Comparison of ENCODE assay signal across 1 cellular context in the genomic region with DNA sequence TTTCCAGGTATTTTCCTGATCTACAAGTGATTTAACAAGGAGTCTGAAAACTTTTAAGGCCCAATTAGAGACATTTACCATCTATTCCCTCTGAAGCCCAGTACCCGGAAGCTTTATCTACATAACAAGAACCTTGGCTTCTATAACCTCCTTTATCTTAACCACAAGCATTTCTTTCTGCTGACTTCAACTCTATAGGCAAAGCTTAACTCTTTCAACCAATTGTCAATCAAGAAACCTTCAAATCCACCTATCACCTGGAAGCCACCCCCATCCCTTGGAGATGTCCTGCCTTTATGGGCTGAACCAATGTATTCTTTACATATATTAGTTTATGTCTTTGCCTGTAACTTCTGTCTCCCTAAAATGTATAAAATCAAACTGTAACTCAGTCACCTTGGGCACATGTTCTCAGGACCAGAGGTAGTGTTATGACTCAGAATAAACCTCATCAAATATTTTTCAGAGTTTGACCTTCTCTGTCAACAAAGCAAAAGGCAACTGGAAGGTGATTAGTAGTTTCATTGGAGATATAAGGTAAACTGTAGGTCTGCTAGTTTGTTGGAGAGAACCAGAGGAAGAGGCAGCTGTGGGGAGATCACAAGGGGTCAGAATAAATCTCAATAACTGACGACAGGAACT.
TF ChIP-seq lines count a peak whose summit lies in the region.

No MANE protein-coding gene starts in this region.

TF ChIP-seq in K562, 482 proteins besides CTCF, POLR2A, EP300 and RAD21:
- TF ChIP-seq HNRNPH1 (optimal IDR thresholded peaks at IDR 0.05; ENCODE audit: low read depth, low read length) = no peak
- TF ChIP-seq EHMT2 (IDR thresholded peaks at IDR 0.05) = 0 out of 2 replicates have a peak, but pooled peaks have one; percentile 18
- TF ChIP-seq FOSL1 (tag; conservative IDR thresholded peaks at IDR 0.05) = 0 out of 2 replicates have a peak, but pooled peaks have one; percentile 21
- TF ChIP-seq, protein P1, sequence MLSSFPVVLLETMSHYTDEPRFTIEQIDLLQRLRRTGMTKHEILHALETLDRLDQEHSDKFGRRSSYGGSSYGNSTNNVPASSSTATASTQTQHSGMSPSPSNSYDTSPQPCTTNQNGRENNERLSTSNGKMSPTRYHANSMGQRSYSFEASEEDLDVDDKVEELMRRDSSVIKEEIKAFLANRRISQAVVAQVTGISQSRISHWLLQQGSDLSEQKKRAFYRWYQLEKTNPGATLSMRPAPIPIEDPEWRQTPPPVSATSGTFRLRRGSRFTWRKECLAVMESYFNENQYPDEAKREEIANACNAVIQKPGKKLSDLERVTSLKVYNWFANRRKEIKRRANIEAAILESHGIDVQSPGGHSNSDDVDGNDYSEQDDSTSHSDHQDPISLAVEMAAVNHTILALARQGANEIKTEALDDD (IDR thresholded peaks at IDR 0.05) = peak; percentile 61
- TF ChIP-seq TEAD1 (CRISPR knock-in tag; IDR thresholded peaks at IDR 0.05) = 0 out of 4 replicates have a peak, but pooled peaks of 1 of the 2 experiments have one; percentile 44
- TF ChIP-seq, protein P2, sequence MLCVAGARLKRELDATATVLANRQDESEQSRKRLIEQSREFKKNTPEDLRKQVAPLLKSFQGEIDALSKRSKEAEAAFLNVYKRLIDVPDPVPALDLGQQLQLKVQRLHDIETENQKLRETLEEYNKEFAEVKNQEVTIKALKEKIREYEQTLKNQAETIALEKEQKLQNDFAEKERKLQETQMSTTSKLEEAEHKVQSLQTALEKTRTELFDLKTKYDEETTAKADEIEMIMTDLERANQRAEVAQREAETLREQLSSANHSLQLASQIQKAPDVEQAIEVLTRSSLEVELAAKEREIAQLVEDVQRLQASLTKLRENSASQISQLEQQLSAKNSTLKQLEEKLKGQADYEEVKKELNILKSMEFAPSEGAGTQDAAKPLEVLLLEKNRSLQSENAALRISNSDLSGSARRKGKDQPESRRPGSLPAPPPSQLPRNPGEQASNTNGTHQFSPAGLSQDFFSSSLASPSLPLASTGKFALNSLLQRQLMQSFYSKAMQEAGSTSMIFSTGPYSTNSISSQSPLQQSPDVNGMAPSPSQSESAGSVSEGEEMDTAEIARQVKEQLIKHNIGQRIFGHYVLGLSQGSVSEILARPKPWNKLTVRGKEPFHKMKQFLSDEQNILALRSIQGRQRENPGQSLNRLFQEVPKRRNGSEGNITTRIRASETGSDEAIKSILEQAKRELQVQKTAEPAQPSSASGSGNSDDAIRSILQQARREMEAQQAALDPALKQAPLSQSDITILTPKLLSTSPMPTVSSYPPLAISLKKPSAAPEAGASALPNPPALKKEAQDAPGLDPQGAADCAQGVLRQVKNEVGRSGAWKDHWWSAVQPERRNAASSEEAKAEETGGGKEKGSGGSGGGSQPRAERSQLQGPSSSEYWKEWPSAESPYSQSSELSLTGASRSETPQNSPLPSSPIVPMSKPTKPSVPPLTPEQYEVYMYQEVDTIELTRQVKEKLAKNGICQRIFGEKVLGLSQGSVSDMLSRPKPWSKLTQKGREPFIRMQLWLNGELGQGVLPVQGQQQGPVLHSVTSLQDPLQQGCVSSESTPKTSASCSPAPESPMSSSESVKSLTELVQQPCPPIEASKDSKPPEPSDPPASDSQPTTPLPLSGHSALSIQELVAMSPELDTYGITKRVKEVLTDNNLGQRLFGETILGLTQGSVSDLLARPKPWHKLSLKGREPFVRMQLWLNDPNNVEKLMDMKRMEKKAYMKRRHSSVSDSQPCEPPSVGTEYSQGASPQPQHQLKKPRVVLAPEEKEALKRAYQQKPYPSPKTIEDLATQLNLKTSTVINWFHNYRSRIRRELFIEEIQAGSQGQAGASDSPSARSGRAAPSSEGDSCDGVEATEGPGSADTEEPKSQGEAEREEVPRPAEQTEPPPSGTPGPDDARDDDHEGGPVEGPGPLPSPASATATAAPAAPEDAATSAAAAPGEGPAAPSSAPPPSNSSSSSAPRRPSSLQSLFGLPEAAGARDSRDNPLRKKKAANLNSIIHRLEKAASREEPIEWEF (CRISPR knock-in tag; IDR thresholded peaks at IDR 0.05) = 0 out of 2 replicates have a peak, but pooled peaks have one; percentile 13
- TF ChIP-seq CREM (IDR thresholded peaks at IDR 0.05; ENCODE audit: low read depth) = no peak
- TF ChIP-seq ZNF766 (CRISPR knock-in tag; conservative IDR thresholded peaks at IDR 0.05) = peak; percentile 45; the same call in 1 of the 2 replicates
- TF ChIP-seq GABPA (tag; conservative IDR thresholded peaks at IDR 0.05; ENCODE audit: low read depth) = peak; percentile 50; the same call in 1 of the 2 replicates
- TF ChIP-seq, protein P3, sequence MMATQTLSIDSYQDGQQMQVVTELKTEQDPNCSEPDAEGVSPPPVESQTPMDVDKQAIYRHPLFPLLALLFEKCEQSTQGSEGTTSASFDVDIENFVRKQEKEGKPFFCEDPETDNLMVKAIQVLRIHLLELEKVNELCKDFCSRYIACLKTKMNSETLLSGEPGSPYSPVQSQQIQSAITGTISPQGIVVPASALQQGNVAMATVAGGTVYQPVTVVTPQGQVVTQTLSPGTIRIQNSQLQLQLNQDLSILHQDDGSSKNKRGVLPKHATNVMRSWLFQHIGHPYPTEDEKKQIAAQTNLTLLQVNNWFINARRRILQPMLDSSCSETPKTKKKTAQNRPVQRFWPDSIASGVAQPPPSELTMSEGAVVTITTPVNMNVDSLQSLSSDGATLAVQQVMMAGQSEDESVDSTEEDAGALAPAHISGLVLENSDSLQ (IDR thresholded peaks at IDR 0.05) = peak; percentile 59
- TF ChIP-seq, protein P4, sequence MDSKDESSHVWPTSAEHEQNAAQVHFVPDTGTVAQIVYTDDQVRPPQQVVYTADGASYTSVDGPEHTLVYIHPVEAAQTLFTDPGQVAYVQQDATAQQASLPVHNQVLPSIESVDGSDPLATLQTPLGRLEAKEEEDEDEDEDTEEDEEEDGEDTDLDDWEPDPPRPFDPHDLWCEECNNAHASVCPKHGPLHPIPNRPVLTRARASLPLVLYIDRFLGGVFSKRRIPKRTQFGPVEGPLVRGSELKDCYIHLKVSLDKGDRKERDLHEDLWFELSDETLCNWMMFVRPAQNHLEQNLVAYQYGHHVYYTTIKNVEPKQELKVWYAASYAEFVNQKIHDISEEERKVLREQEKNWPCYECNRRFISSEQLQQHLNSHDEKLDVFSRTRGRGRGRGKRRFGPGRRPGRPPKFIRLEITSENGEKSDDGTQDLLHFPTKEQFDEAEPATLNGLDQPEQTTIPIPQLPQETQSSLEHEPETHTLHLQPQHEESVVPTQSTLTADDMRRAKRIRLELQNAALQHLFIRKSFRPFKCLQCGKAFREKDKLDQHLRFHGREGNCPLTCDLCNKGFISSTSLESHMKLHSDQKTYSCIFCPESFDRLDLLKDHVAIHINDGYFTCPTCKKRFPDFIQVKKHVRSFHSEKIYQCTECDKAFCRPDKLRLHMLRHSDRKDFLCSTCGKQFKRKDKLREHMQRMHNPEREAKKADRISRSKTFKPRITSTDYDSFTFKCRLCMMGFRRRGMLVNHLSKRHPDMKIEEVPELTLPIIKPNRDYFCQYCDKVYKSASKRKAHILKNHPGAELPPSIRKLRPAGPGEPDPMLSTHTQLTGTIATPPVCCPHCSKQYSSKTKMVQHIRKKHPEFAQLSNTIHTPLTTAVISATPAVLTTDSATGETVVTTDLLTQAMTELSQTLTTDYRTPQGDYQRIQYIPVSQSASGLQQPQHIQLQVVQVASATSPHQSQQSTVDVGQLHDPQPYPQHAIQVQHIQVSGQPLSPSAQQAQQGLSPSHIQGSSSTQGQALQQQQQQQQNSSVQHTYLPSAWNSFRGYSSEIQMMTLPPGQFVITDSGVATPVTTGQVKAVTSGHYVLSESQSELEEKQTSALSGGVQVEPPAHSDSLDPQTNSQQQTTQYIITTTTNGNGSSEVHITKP (IDR thresholded peaks at IDR 0.05; ENCODE audit: partially characterized antibody) = peak; percentile 60
- TF ChIP-seq TEAD4 (IDR thresholded peaks at IDR 0.05; ENCODE audit: low read length) = 0 out of 2 replicates have a peak, but pooled peaks have one; percentile 15
- TF ChIP-seq TEAD4 (CRISPR knock-in tag; IDR thresholded peaks at IDR 0.05; ENCODE audit: borderline replicate concordance) = no peak
- no peak for TF ChIP-seq ZNF24 (IDR thresholded peaks at IDR 0.05)
- peak; percentile 50; the same call in 1 of the 2 replicates for TF ChIP-seq JUND (IDR thresholded peaks at IDR 0.05; ENCODE audit: borderline replicate concordance, low read depth, low read length)
- TF ChIP-seq JUND (tag; IDR thresholded peaks at IDR 0.05; ENCODE audit: borderline replicate concordance, low read depth, low read length) = peak; percentile 42; the same call in 1 of the 3 replicates
- TF ChIP-seq, protein P5, sequence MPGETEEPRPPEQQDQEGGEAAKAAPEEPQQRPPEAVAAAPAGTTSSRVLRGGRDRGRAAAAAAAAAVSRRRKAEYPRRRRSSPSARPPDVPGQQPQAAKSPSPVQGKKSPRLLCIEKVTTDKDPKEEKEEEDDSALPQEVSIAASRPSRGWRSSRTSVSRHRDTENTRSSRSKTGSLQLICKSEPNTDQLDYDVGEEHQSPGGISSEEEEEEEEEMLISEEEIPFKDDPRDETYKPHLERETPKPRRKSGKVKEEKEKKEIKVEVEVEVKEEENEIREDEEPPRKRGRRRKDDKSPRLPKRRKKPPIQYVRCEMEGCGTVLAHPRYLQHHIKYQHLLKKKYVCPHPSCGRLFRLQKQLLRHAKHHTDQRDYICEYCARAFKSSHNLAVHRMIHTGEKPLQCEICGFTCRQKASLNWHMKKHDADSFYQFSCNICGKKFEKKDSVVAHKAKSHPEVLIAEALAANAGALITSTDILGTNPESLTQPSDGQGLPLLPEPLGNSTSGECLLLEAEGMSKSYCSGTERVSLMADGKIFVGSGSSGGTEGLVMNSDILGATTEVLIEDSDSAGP (CRISPR knock-in tag; IDR thresholded peaks at IDR 0.05) = no peak
- no peak for TF ChIP-seq SIN3A (IDR thresholded peaks at IDR 0.05; ENCODE audit: borderline replicate concordance in 2 of 2, control insufficient read depth in 1 of 2, low read depth in 2 of 2, low read length in 2 of 2)
- peak; percentile 17; the same call in 1 of the 2 replicates for TF ChIP-seq DPF2 (IDR thresholded peaks at IDR 0.05)
- TF ChIP-seq ARID1B (IDR thresholded peaks at IDR 0.05) = 0 out of 2 replicates have a peak, but pooled peaks have one; percentile 23
- TF ChIP-seq MEIS2 (IDR thresholded peaks at IDR 0.05; ENCODE audit: partially characterized antibody) = peak; percentile 5
- TF ChIP-seq MAFK (IDR thresholded peaks at IDR 0.05; ENCODE audit: low read length) = peak; percentile 12; the same call in 1 of the 2 replicates
- TF ChIP-seq, protein P6, sequence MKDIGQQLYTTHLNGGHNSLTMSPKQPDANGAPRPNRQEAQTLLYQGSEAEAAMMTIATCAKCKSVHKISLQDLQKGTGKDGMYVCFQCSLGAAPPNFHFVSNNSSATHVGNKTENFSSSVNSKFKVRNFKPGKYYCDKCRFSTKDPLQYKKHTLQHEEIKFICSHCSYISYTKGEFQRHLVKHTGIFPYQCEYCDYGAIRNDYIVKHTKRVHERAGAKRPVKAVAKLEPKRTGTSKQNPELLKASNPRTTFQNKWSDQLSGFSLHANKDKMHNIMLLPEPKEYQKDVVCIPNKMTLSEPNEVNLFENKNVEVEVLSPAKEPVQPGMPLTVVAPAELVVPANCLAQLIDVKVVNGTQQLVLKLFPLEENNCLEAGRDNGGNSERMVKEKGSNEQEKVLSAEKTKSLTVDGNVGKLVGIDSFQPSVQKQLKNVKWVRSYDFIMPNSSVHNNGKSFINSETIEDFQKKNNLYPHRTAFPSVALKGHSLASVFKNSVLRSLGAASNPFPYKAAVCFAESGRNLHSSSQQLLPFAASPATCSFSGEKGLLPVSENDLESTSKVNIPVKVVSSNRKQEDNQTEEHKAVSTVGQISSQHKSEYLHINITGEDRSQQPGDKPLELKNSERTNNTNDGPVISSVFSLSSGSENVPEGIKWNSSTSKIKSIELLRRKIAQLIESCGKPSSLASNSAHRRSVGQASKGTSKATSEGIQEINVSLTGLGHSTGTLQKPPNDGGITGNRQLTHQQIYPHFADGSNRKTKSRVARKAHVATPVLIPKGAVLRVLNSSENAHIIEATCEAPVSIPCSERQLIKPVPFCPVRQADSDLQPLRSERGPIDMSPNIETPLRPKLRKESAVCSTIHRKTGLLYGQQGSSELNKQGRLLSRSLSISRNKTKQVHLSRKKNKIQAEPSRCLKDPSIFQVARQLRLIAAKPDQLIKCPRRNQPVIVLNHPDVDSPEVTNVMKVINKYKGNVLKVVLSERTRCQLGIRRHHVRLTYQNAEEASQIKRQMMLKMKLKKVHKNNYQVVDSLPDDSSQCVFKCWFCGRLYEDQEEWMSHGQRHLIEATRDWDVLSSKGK (CRISPR knock-in tag; IDR thresholded peaks at IDR 0.05) = peak; percentile 32; the same call in 1 of the 2 replicates
- peak; percentile 63 for TF ChIP-seq MYBL2 (IDR thresholded peaks at IDR 0.05; ENCODE audit: low read depth)
- no peak for TF ChIP-seq MYBL2 (CRISPR knock-in tag; IDR thresholded peaks at IDR 0.05; ENCODE audit: borderline replicate concordance)
- TF ChIP-seq, protein P7, sequence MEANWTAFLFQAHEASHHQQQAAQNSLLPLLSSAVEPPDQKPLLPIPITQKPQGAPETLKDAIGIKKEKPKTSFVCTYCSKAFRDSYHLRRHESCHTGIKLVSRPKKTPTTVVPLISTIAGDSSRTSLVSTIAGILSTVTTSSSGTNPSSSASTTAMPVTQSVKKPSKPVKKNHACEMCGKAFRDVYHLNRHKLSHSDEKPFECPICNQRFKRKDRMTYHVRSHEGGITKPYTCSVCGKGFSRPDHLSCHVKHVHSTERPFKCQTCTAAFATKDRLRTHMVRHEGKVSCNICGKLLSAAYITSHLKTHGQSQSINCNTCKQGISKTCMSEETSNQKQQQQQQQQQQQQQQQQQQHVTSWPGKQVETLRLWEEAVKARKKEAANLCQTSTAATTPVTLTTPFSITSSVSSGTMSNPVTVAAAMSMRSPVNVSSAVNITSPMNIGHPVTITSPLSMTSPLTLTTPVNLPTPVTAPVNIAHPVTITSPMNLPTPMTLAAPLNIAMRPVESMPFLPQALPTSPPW (CRISPR knock-in tag; IDR thresholded peaks at IDR 0.05) = peak; percentile 20; the same call in 1 of the 2 replicates
- TF ChIP-seq FOXM1 (IDR thresholded peaks at IDR 0.05; ENCODE audit: low read depth) = peak; percentile 84
- TF ChIP-seq FOXM1 (CRISPR knock-in tag; IDR thresholded peaks at IDR 0.05; ENCODE audit: low read depth) = no peak
